In genomic region chr10:100670828-100671479, GRCh38 we compare ENCODE assay signal across 8 cellular contexts.
DNase-seq lines count a peak whose midpoint lies in the region; ATAC-seq and TF ChIP-seq lines count a peak whose summit lies in the region.

No MANE protein-coding gene starts in this region.

- H3K27me3 Mint-ChIP-seq in memory B cell = peaks cover 36% of the 10 kb centered on the region

- H3K4me1 ChIP-seq in mammary epithelial cell (ENCODE audit: insufficient read depth, low read length) (no peaks in the 10 kb centered on the region), stomach (peaks cover 0 to 8% (median 6%) of the 10 kb centered on the region in 4 donors)

- ATAC-seq in Right ventricle myocardium superior (ENCODE audit: poor library complexity) = peak; percentile 68
- ATAC-seq in memory B cell (ENCODE audit: low read depth) = peak; percentile 92
- ATAC-seq in GM21723 (IDR thresholded peaks at IDR 0.05; ENCODE audit: unreplicated experiment) = no peak

- H3K9ac ChIP-seq in mammary epithelial cell (ENCODE audit: insufficient read depth, low read length) = no peak overlapping the region

- TF ChIP-seq CTCF in WERI-Rb-1 (IDR thresholded peaks at IDR 0.05; ENCODE audit: low read depth, low read length) (peak; percentile 83), mammary epithelial cell (conservative IDR thresholded peaks at IDR 0.05 in 1 of 2, IDR thresholded peaks at IDR 0.05 in 1 of 2; ENCODE audit: extremely low read depth in 1 of 2, insufficient read depth in 1 of 2, low read depth in 1 of 2, low read length in 2 of 2) (peak in 1 of 2 donors; percentile 47), stomach (IDR thresholded peaks at IDR 0.05) (peak in 3 of 7 experiments; percentile 54 to 78 (median 69))

- peaks cover 98% of the 10 kb centered on the region for H3K27me3 ChIP-seq in WERI-Rb-1 (ENCODE audit: insufficient read depth, low read depth, severe bottlenecking)
- H3K27me3 ChIP-seq in mammary epithelial cell (ENCODE audit: insufficient read depth, low read length) = peaks cover 18% of the 10 kb centered on the region
- peaks cover 10 to 99% (median 73%) of the 10 kb centered on the region in 3 donors for H3K27me3 ChIP-seq in stomach

- dilution Hi-C loops in mammary epithelial cell (cut with HindIII; ENCODE audit: low sequenced_read_pairs) = no loop called here

- no peaks in the 10 kb centered on the region for H4K20me1 ChIP-seq in mammary epithelial cell (ENCODE audit: insufficient read depth, low read length)

- TF ChIP-seq EP300 in stomach (IDR thresholded peaks at IDR 0.05) = no peak

- H3K4me2 ChIP-seq in mammary epithelial cell (ENCODE audit: insufficient read depth, low read depth, low read length) = peak overlapping the region; percentile 54

- no peak overlapping the region for H3K27ac Mint-ChIP-seq in memory B cell

- no peak overlapping the region for H3K27ac ChIP-seq in WERI-Rb-1
- no peak overlapping the region for H3K27ac ChIP-seq in mammary epithelial cell (ENCODE audit: insufficient read depth, low read depth, low read length)
- no peak overlapping the region for H3K27ac ChIP-seq in stomach

- 13% methylated on average over 13 of the region's 54 CpGs for WGBS in mammary epithelial cell (ENCODE audit: low coverage, missing lambda C conversion rate)
- 4 to 6% (median 5%) methylated on average over 23 to 54 of the region's 54 CpGs for WGBS in stomach, 5 donors

- peak overlapping the region; percentile 57 for H3K4me3 Mint-ChIP-seq in memory B cell

- H3K4me1 Mint-ChIP-seq in memory B cell = peaks cover 4% of the 10 kb centered on the region

- intact Hi-C loops in Right ventricle myocardium superior (cut with DNase I) (no loop called here), cardiac septum (cut with DNase I) (loop anchor here (10.0 kb wide), 1 partner anchor 204 kb away; no protein-coding TSS in a partner anchor), mammary epithelial cell (cut with micrococcal nuclease) (loop anchor here (2.0 to 5.0 kb wide), 3 partner anchors 72 to 341 kb away; no protein-coding TSS in a partner anchor), stomach (cut with DNase I; ENCODE audit: low total_unique reads) (no loop called here)

- peak overlapping the region; percentile 33 for H2AFZ ChIP-seq in mammary epithelial cell (ENCODE audit: low read depth, low read length)

- CTCF ChIA-PET in mammary epithelial cell (lab: Charles Lee; ENCODE audit: low non-redundant PET) = no interaction called here

- BruUV-seq in mammary epithelial cell (replicated peaks; lab: Mats Ljungman, UMichigan) = no TSS peak

- no peaks in the 10 kb centered on the region for H3K9me3 Mint-ChIP-seq in memory B cell

- in situ Hi-C loops in mammary epithelial cell (cut with MboI; ENCODE audit: low sequenced_read_pairs in 2 of 2) = no loop called here

- H3K4me3 ChIP-seq in WERI-Rb-1 (ENCODE audit: low read depth, low read length) = no peak overlapping the region
- H3K4me3 ChIP-seq in mammary epithelial cell (replicated peaks in 1 of 3; ENCODE audit: insufficient read depth in 1 of 3, low read depth in 2 of 3, low read length in 3 of 3) = no peak overlapping the region
- peak overlapping the region in 2 of 4 donors; percentile 9 to 22 for H3K4me3 ChIP-seq in stomach

- H3K36me3 ChIP-seq in WERI-Rb-1 = no peaks in the 10 kb centered on the region
- H3K36me3 ChIP-seq in mammary epithelial cell (ENCODE audit: insufficient read depth, low read length) = no peaks in the 10 kb centered on the region
- no peaks in the 10 kb centered on the region for H3K36me3 ChIP-seq in stomach

- H3K79me2 ChIP-seq in mammary epithelial cell (ENCODE audit: insufficient read depth, low read length) = no peaks in the 10 kb centered on the region

- DNase-seq in Right ventricle myocardium superior (no peak), cardiac septum (ENCODE audit: low spot score) (no peak), WERI-Rb-1 (no peak), mammary epithelial cell (no peak), memory B cell (ENCODE audit: low spot score in 2 of 2) (peak; percentile 71 to 84), stomach (peak; percentile 28), amniotic stem cell (lab: John Stamatoyannopoulos, UW) (no peak)

- no peaks in the 10 kb centered on the region for H3K36me3 Mint-ChIP-seq in memory B cell

- TF ChIP-seq POLR2A in stomach (IDR thresholded peaks at IDR 0.05) = no peak

- H3K9me3 ChIP-seq in WERI-Rb-1 (ENCODE audit: severe bottlenecking) = peaks cover 6% of the 10 kb centered on the region
- no peaks in the 10 kb centered on the region for H3K9me3 ChIP-seq in mammary epithelial cell (replicated peaks; ENCODE audit: insufficient read depth, low read length)
- no peaks in the 10 kb centered on the region for H3K9me3 ChIP-seq in stomach

Comparison
In these comparisons a context has a peak if more than half of its experiments do, and no peak if none do; other contexts are left out.
1. intact Hi-C loops: an anchor here in cardiac septum (10.0 kb wide) and mammary epithelial cell (2.0 to 5.0 kb wide); none called in Right ventricle myocardium superior and stomach.
2. DNase-seq: peak in memory B cell (2 of 2) and stomach (single experiment); none in Right ventricle myocardium superior (single experiment), cardiac septum (single experiment), WERI-Rb-1 (single experiment), mammary epithelial cell (single experiment) and amniotic stem cell (single experiment).